ENCODE assay signal across 9 cellular contexts in genomic region chr3:152308475-152308844, GRCh38. TPM values are rescaled to one million over a fixed set of nuclear protein-coding genes. Genes with fewer than 3 reads are reported as not detected.
DNase-seq lines count a peak whose midpoint lies in the region; ATAC-seq and TF ChIP-seq lines count a peak whose summit lies in the region.
"Had no signal": no experiment of that assay in that cellular context is flagged by ENCODE, and none has a peak within 500 bp of the region (broad histone marks: within the 10 kb centered on the region; RNA-seq: fewer than 3 reads in every experiment).

No MANE protein-coding gene starts in this region.

- intact Hi-C loops in CD4-positive, alpha-beta T cell (cut with DNase I, micrococcal nuclease), result loop anchor here in 1 of 2 experiments (5.0 to 10.0 kb wide), 2 partner anchors 36 to 234 kb away; no protein-coding TSS in a partner anchor
- intact Hi-C loops in heart left ventricle (cut with DNase I) (loop anchor here in 2 of 10 donors (5.0 to 10.0 kb wide), 2 partner anchors 41 to 126 kb away; partner anchors contain the start of gene MBNL1 (in 1 of the 2)), prostate gland (cut with DNase I) (loop anchor here (10.0 kb wide), 1 partner anchor 76 kb away; no protein-coding TSS in a partner anchor)

- no peak for TF ChIP-seq POLR2A in Peyer's patch (IDR thresholded peaks at IDR 0.05)
- no peak for TF ChIP-seq POLR2A in heart left ventricle (IDR thresholded peaks at IDR 0.05)
- no peak for TF ChIP-seq POLR2A in prostate gland (IDR thresholded peaks at IDR 0.05)

- 88 to 100% (median 99%) methylated on average over 1 of the region's 1 CpG for WGBS in heart left ventricle, 4 donors
- 88% methylated on average over 1 of the region's 1 CpG for WGBS in prostate gland

- peak overlapping the region in 1 of 4 donors; percentile 6 for H3K4me3 ChIP-seq in Peyer's patch
- H3K4me3 ChIP-seq in heart left ventricle, result no peak overlapping the region
- H3K4me3 ChIP-seq in prostate gland, result no peak overlapping the region

- peak overlapping the region; percentile 78 for H3K27ac Mint-ChIP-seq in CD4-positive, alpha-beta T cell

- ATAC-seq in CD4-positive, alpha-beta T cell (ENCODE audit: poor library complexity), result no peak
- peak in 1 of 4 donors; percentile 13 for ATAC-seq in heart left ventricle

- peaks cover 2% of the 10 kb centered on the region for H3K9me3 Mint-ChIP-seq in CD4-positive, alpha-beta T cell

- peak overlapping the region; percentile 39 for H3K4me3 Mint-ChIP-seq in CD4-positive, alpha-beta T cell

- H3K27me3 ChIP-seq in CD4-positive, alpha-beta T cell (ENCODE audit: control insufficient read depth, insufficient read depth, low read length), result no peaks in the 10 kb centered on the region
- no peaks in the 10 kb centered on the region for H3K27me3 ChIP-seq in Peyer's patch
- no peaks in the 10 kb centered on the region for H3K27me3 ChIP-seq in heart left ventricle
- no peaks in the 10 kb centered on the region for H3K27me3 ChIP-seq in prostate gland (replicated peaks; ENCODE audit: insufficient read depth)

- peaks cover 85% of the 10 kb centered on the region for H3K4me1 Mint-ChIP-seq in CD4-positive, alpha-beta T cell (ENCODE audit: low read depth)

- DNase-seq in CD4-positive, alpha-beta T cell, result no peak
- DNase-seq in Peyer's patch, result no peak
- no peak for DNase-seq in heart left ventricle
- DNase-seq in prostate gland (ENCODE audit: low spot score), result no peak
- no peak for DNase-seq in RWPE1 (ENCODE audit: low spot score)
- no peak for DNase-seq in NCI-H510A (lab: John Stamatoyannopoulos, UW)
- DNase-seq in SK-N-DZ (ENCODE audit: low spot score), result no peak
- DNase-seq in midbrain (lab: John Stamatoyannopoulos, UW), result no peak
- DNase-seq: stimulated activated CD4-positive, alpha-beta T cell treated with anti-CD3 and anti-CD28 coated beads, Interleukin-4, amount 100 ng/mL, for 1 hour had no signal

- peaks cover 85% of the 10 kb centered on the region for H3K36me3 Mint-ChIP-seq in CD4-positive, alpha-beta T cell (ENCODE audit: low read depth)

- POLR2A ChIA-PET in CD4-positive, alpha-beta T cell (lab: Charles Lee), result interaction anchor here (0.6 to 1.6 kb wide), 7 partner anchors 13 to 151 kb away, joined by 3 to 5 read pairs (median 3); partner anchors contain the start of gene MBNL1
- POLR2A ChIA-PET in RWPE1 (lab: Yijun Ruan, JAX; ENCODE audit: low non-redundant PET), result no interaction called here

- H3K4me1 ChIP-seq in Peyer's patch, result peaks cover 0 to 71% (median 9%) of the 10 kb centered on the region in 4 donors
- H3K4me1 ChIP-seq in heart left ventricle, result peaks cover 0 to 85% (median 58%) of the 10 kb centered on the region in 12 donors
- H3K4me1 ChIP-seq in prostate gland (replicated peaks), result no peaks in the 10 kb centered on the region

- TF ChIP-seq CTCF in CD4-positive, alpha-beta T cell (IDR thresholded peaks at IDR 0.05), result no peak
- TF ChIP-seq CTCF in Peyer's patch (IDR thresholded peaks at IDR 0.05) (no peak), heart left ventricle (IDR thresholded peaks at IDR 0.05) (no peak), prostate gland (IDR thresholded peaks at IDR 0.05) (no peak), RWPE1 (conservative IDR thresholded peaks at IDR 0.05; ENCODE audit: low read depth) (no peak)

- peak overlapping the region; percentile 34 for H3K27ac ChIP-seq in CD4-positive, alpha-beta T cell (ENCODE audit: low read depth, low read length)
- H3K27ac ChIP-seq in Peyer's patch (peak overlapping the region in 3 of 4 donors; percentile 18 to 85 (median 81)), heart left ventricle (peak overlapping the region; percentile 20 to 84 (median 34)), prostate gland (peak overlapping the region; percentile 45 to 57), RWPE1 (no peak overlapping the region)

- no peaks in the 10 kb centered on the region for H3K9me3 ChIP-seq in CD4-positive, alpha-beta T cell (ENCODE audit: control insufficient read depth, low read length)
- H3K9me3 ChIP-seq in Peyer's patch (no peaks in the 10 kb centered on the region), heart left ventricle (no peaks in the 10 kb centered on the region), prostate gland (no peaks in the 10 kb centered on the region)

- CTCF ChIA-PET in CD4-positive, alpha-beta T cell (lab: Charles Lee), result no interaction called here
- CTCF ChIA-PET in RWPE1 (lab: Yijun Ruan, JAX), result interaction anchor here (0.6 to 0.8 kb wide), 2 partner anchors 39 to 1838 kb away, joined by 4 to 5 read pairs; no protein-coding TSS in a partner anchor

- H3K36me3 ChIP-seq in Peyer's patch, result no peaks in the 10 kb centered on the region
- peaks cover 0 to 18% (median 0%) of the 10 kb centered on the region in 9 donors for H3K36me3 ChIP-seq in heart left ventricle
- no peaks in the 10 kb centered on the region for H3K36me3 ChIP-seq in prostate gland

- no peaks in the 10 kb centered on the region for H3K27me3 Mint-ChIP-seq in CD4-positive, alpha-beta T cell

RNA-seq across cellular contexts. Expression of gene MBNL1, which starts 39.7 kb away (rescaled TPM):
- total RNA-seq in CD4-positive, alpha-beta T cell, result 100 to 1,000 TPM; 551 to 561 TPM
- 100 to 1,000 TPM; 261 to 429 (median 389) TPM for total RNA-seq in Peyer's patch
- total RNA-seq in heart left ventricle, result 100 to 1,000 TPM; 156 to 416 (median 193) TPM
- 10 to 100 TPM; 46.8 to 64.7 TPM for polyA plus RNA-seq in heart left ventricle
- 100 to 1,000 TPM; 131 to 226 TPM for total RNA-seq in prostate gland
- polyA plus RNA-seq in SK-N-DZ (2014; cell fraction: cytosol; rRNA removed), result 11.7 and 12.0 TPM in 2 replicates
- polyA plus RNA-seq in SK-N-DZ (2014; cell fraction: nucleus; rRNA removed), result 20.1 TPM in 2 replicates
